8 cellular contexts compared by ENCODE assay signal in genomic region chr7:44431091-44431608, GRCh38. TPM values are rescaled to one million over a fixed set of nuclear protein-coding genes. Genes with fewer than 3 reads are reported as not detected.
DNase-seq lines count a peak whose midpoint lies in the region; ATAC-seq and TF ChIP-seq lines count a peak whose summit lies in the region.

No MANE protein-coding gene starts in this region.

- H3K9me3 Mint-ChIP-seq in activated B cell treated with CpG ODN at 0.5 μM for 24 hours = no peaks in the 10 kb centered on the region
- no peaks in the 10 kb centered on the region for H3K9me3 Mint-ChIP-seq in immature natural killer cell

- H3K27ac Mint-ChIP-seq in activated B cell treated with CpG ODN at 0.5 μM for 24 hours (no peak overlapping the region), immature natural killer cell (peak overlapping the region in 1 of 6 donors; percentile 37)

- POLR2A ChIA-PET in activated B cell treated with CpG ODN at 0.5 μM for 24 hours (lab: Charles Lee) = interaction anchor here (0.6 kb wide), 1 partner anchor 196 kb away, joined by 14 read pairs; no protein-coding TSS in a partner anchor

- H3K27me3 Mint-ChIP-seq in activated B cell treated with CpG ODN at 0.5 μM for 24 hours (no peaks in the 10 kb centered on the region), immature natural killer cell (ENCODE audit: low read depth in 3 of 3) (peaks cover 0 to 2% (median 0%) of the 10 kb centered on the region in 3 donors)

- ATAC-seq in HG03095 (IDR thresholded peaks at IDR 0.05; ENCODE audit: unreplicated experiment) (peak; percentile 47), activated B cell treated with CpG ODN at 0.5 μM for 24 hours (ENCODE audit: low read depth) (peak; percentile 45), HG03520 (IDR thresholded peaks at IDR 0.05; ENCODE audit: unreplicated experiment) (no peak)

- TF ChIP-seq CTCF in activated B cell treated with CpG ODN at 0.5 μM for 24 hours (IDR thresholded peaks at IDR 0.05) = no peak

- intact Hi-C loops in activated B cell treated with CpG ODN at 0.5 μM for 24 hours (cut with micrococcal nuclease) = loop anchor here (1.0 kb wide), 2 partner anchors 46 to 134 kb away; no protein-coding TSS in a partner anchor

- DNase-seq in stimulated activated CD4-positive, alpha-beta T cell treated with anti-CD3 and anti-CD28 coated beads, Interleukin-12 subunit alpha, Interleukin-12 subunit beta, amount 100 ng/mL, for 4 hours = peak; percentile 5
- DNase-seq in stimulated activated CD4-positive, alpha-beta T cell treated with anti-CD3 and anti-CD28 coated beads, Interleukin-1b, Interleukin-23, amount 100 ng/mL, for 48 hours = no peak
- DNase-seq in activated B cell treated with CpG ODN at 0.5 μM for 24 hours (no peak), immature natural killer cell (peak in 2 of 3 donors; percentile 13 to 20), SK-N-DZ (ENCODE audit: low spot score) (no peak), HPDE6-E6E7 (ENCODE audit: extremely low spot score) (no peak)

- CTCF ChIA-PET in activated B cell treated with CpG ODN at 0.5 μM for 24 hours (lab: Charles Lee) = interaction anchor here (0.6 to 2.3 kb wide), 3 partner anchors 31 to 134 kb away, joined by 3 to 9 read pairs (median 3); partner anchors contain the start of gene NUDCD3

- H3K4me1 Mint-ChIP-seq in activated B cell treated with CpG ODN at 0.5 μM for 24 hours = peaks cover 42% of the 10 kb centered on the region
- H3K4me1 Mint-ChIP-seq in immature natural killer cell = peaks cover 28 to 56% of the 10 kb centered on the region in 2 donors

- H3K36me3 Mint-ChIP-seq in activated B cell treated with CpG ODN at 0.5 μM for 24 hours (ENCODE audit: low read depth) (peaks cover 44% of the 10 kb centered on the region), immature natural killer cell (peaks cover 2 to 6% (median 2%) of the 10 kb centered on the region in 3 donors)

- H3K4me3 Mint-ChIP-seq in activated B cell treated with CpG ODN at 0.5 μM for 24 hours = no peak overlapping the region
- H3K4me3 Mint-ChIP-seq in immature natural killer cell = no peak overlapping the region

RNA-seq across cellular contexts. Expression of gene NUDCD3, which starts 59.3 kb away (rescaled TPM):
- 80.7 and 85.1 TPM in 2 replicates for total RNA-seq in activated B cell treated with CpG ODN at 0.5 μM for 24 hours
- polyA plus RNA-seq in immature natural killer cell = 10 to 100 TPM; 43.3 to 60.4 (median 56.3) TPM
- polyA plus RNA-seq in SK-N-DZ (2014; cell fraction: cytosol; rRNA removed) = 51.3 and 58.5 TPM in 2 replicates
- polyA plus RNA-seq in SK-N-DZ (2014; cell fraction: nucleus; rRNA removed) = 20.3 and 36.3 TPM in 2 replicates

Comparison
In these comparisons a context has a peak if more than half of its experiments do, and no peak if none do; other contexts are left out.
1. DNase-seq: peak in stimulated activated CD4-positive, alpha-beta T cell treated with anti-CD3 and anti-CD28 coated beads, Interleukin-12 subunit alpha, Interleukin-12 subunit beta, amount 100 ng/mL, for 4 hours (single experiment) and immature natural killer cell (2 of 3); none in stimulated activated CD4-positive, alpha-beta T cell treated with anti-CD3 and anti-CD28 coated beads, Interleukin-1b, Interleukin-23, amount 100 ng/mL, for 48 hours (single experiment), activated B cell treated with CpG ODN at 0.5 μM for 24 hours (single experiment), SK-N-DZ (single experiment) and HPDE6-E6E7 (single experiment).